Comparison of ENCODE assay signal across 9 cellular contexts in genomic region chr19:15108145-15108844, GRCh38. TPM values are rescaled to one million over a fixed set of nuclear protein-coding genes. Genes with fewer than 3 reads are reported as not detected.
DNase-seq lines count a peak whose midpoint lies in the region; TF ChIP-seq lines count a peak whose summit lies in the region.
"Had no signal": no experiment of that assay in that cellular context is flagged by ENCODE, and none has a peak within 500 bp of the region (broad histone marks: within the 10 kb centered on the region; RNA-seq: fewer than 3 reads in every experiment).

No MANE protein-coding gene starts in this region.

- no peak for TF ChIP-seq CTCF in ascending aorta (IDR thresholded peaks at IDR 0.05)

- H3K4me1 ChIP-seq in HAP-1: peaks cover 9% of the 10 kb centered on the region; the same call in 1 of the 2 replicates
- peaks cover 4 to 10% of the 10 kb centered on the region in 2 donors for H3K4me1 ChIP-seq in ascending aorta

- H3K36me3 ChIP-seq in HAP-1 (replicated peaks) (peaks cover 39% of the 10 kb centered on the region), ascending aorta (peaks cover 36 to 44% of the 10 kb centered on the region in 2 donors)

- in situ Hi-C loops in HAP-1 (cut with MboI; ENCODE audit: low sequenced_read_pairs): no loop called here

- H3K4me3 ChIP-seq in HAP-1: peak overlapping the region; percentile 82
- peak overlapping the region; percentile 84 to 95 for H3K4me3 ChIP-seq in ascending aorta
- peak overlapping the region; percentile 58 for H3K4me3 ChIP-seq in iPS-11a (ENCODE audit: low read depth, low read length)
- H3K4me3 ChIP-seq in skeletal muscle cell (ENCODE audit: low read depth, low read length): peak overlapping the region; percentile 83

- H3K9me3 ChIP-seq in HAP-1 (peaks cover 15% of the 10 kb centered on the region), ascending aorta (peaks cover 0 to 16% of the 10 kb centered on the region in 2 donors)

- H3K27ac ChIP-seq in ascending aorta: peak overlapping the region; percentile 92 to 97

- no peaks in the 10 kb centered on the region for H3K27me3 ChIP-seq in HAP-1 (ENCODE audit: low read depth)
- H3K27me3 ChIP-seq in ascending aorta: no peaks in the 10 kb centered on the region

- no peak for DNase-seq in HAP-1 (ENCODE audit: low spot score in 2 of 2)
- no peak for DNase-seq in ascending aorta (ENCODE audit: low spot score in 2 of 2)
- no peak for DNase-seq in skeletal muscle cell (ENCODE audit: low read depth)
- DNase-seq in stimulated activated CD4-positive, alpha-beta T cell treated with anti-CD3 and anti-CD28 coated beads, Interleukin-4, amount 100 ng/mL, for 24 hours: no peak
- no peak for DNase-seq in NCI-H526 treated with DMSO at 0.1 percent for 48 hours (lab: John Stamatoyannopoulos, UW)
- DNase-seq in kidney glomerular epithelial cell (lab: John Stamatoyannopoulos, UW): no peak
- no peak for DNase-seq in KG1 (lab: John Stamatoyannopoulos, UW)
- DNase-seq: effector memory CD8-positive, alpha-beta T cell had no signal

- intact Hi-C loops in ascending aorta (cut with DNase I): loop anchor here (5.0 kb wide), 4 partner anchors 224 to 729 kb away; partner anchors contain the start of gene BRD4

RNA-seq across cellular contexts. Expression of gene SYDE1, which starts 1.1 kb away (rescaled TPM):
- 104 TPM for total RNA-seq in ascending aorta

RNA-seq across cellular contexts. Expression of gene OR1I1, which starts 26.3 kb away (rescaled TPM):
- not detected for total RNA-seq in ascending aorta

RNA-seq across cellular contexts. Expression of gene CASP14, which starts 59.0 kb away (rescaled TPM):
- not detected for total RNA-seq in ascending aorta
